Comparison of ENCODE assay signal across 19 cellular contexts in genomic region chr2:70014959-70015358, GRCh38. TPM values are rescaled to one million over a fixed set of nuclear protein-coding genes. Genes with fewer than 3 reads are reported as not detected.
DNase-seq lines count a peak whose midpoint lies in the region; ATAC-seq and TF ChIP-seq lines count a peak whose summit lies in the region.
"Had no signal": no experiment of that assay in that cellular context is flagged by ENCODE, and none has a peak within 500 bp of the region (broad histone marks: within the 10 kb centered on the region; RNA-seq: fewer than 3 reads in every experiment).

No MANE protein-coding gene starts in this region.

- peaks cover 46% of the 10 kb centered on the region for H3K36me3 Mint-ChIP-seq in activated CD4-positive, alpha-beta T cell treated with anti-CD3 and anti-CD28 coated beads, Interleukin-2, amount 10 ng/mL, durations not matched to agents 24 days and 14 days (ENCODE audit: low read depth)
- H3K36me3 Mint-ChIP-seq in T-helper 17 cell (ENCODE audit: low read depth) = peaks cover 8% of the 10 kb centered on the region

- TF ChIP-seq CTCF in GM12864 (IDR thresholded peaks at IDR 0.05; ENCODE audit: low read depth, low read length, missing control alignments) = no peak

- intact Hi-C loops in activated CD4-positive, alpha-beta T cell treated with anti-CD3 and anti-CD28 coated beads, Interleukin-2, amount 10 ng/mL, durations not matched to agents 24 days and 14 days (cut with micrococcal nuclease) = no loop called here

- H3K9me3 Mint-ChIP-seq in activated CD4-positive, alpha-beta T cell treated with anti-CD3 and anti-CD28 coated beads, Interleukin-2, amount 10 ng/mL, durations not matched to agents 24 days and 14 days = peaks cover 15% of the 10 kb centered on the region

- peaks cover 30% of the 10 kb centered on the region for H3K4me1 Mint-ChIP-seq in activated CD4-positive, alpha-beta T cell treated with anti-CD3 and anti-CD28 coated beads, Interleukin-2, amount 10 ng/mL, durations not matched to agents 24 days and 14 days
- H3K4me1 Mint-ChIP-seq in T-helper 17 cell = peaks cover 13% of the 10 kb centered on the region

- peak overlapping the region; percentile 31 for H3K27ac Mint-ChIP-seq in activated CD4-positive, alpha-beta T cell treated with anti-CD3 and anti-CD28 coated beads, Interleukin-2, amount 10 ng/mL, durations not matched to agents 24 days and 14 days
- peak overlapping the region; percentile 17 for H3K27ac Mint-ChIP-seq in T-helper 17 cell
- H3K27ac Mint-ChIP-seq: IgD-negative memory B cell had no signal

- peak overlapping the region; percentile 26 for H3K4me3 Mint-ChIP-seq in activated CD4-positive, alpha-beta T cell treated with anti-CD3 and anti-CD28 coated beads, Interleukin-2, amount 10 ng/mL, durations not matched to agents 24 days and 14 days
- no peak overlapping the region for H3K4me3 Mint-ChIP-seq in T-helper 17 cell
- H3K4me3 Mint-ChIP-seq: IgD-negative memory B cell had no signal

- peak; percentile 68 for ATAC-seq in GM19035 (IDR thresholded peaks at IDR 0.05; ENCODE audit: unreplicated experiment)
- no peak for ATAC-seq in T-helper 17 cell
- no peak for ATAC-seq in GM19328 (IDR thresholded peaks at IDR 0.05; ENCODE audit: unreplicated experiment)
- no peak for ATAC-seq in HG03342 (IDR thresholded peaks at IDR 0.05; ENCODE audit: unreplicated experiment)
- ATAC-seq: Panc1, Right ventricle myocardium inferior had no signal

- H3K9me3 ChIP-seq in T-helper 17 cell (ENCODE audit: control insufficient read depth, low read length, poor library complexity, severe bottlenecking) = no peaks in the 10 kb centered on the region

- H3K4me3 ChIP-seq in GM12864 (ENCODE audit: low read depth, low read length) = no peak overlapping the region
- H3K4me3 ChIP-seq: BLaER1 treated with 17β-estradiol and CSF1 and Interleukin-3, amounts not matched to agents 10 nM and 100 nM; SK-N-MC had no signal

- DNase-seq in activated CD4-positive, alpha-beta T cell treated with anti-CD3 and anti-CD28 coated beads, Interleukin-2, amount 10 ng/mL, durations not matched to agents 24 days and 14 days = no peak
- DNase-seq in activated CD4-positive, alpha-beta T cell treated with anti-CD3 and anti-CD28 coated beads, Interleukin-2, amount 50 U/mL, for 1 hour = no peak
- peak; percentile 7 for DNase-seq in GM12864 (ENCODE audit: low read depth)
- DNase-seq in T-helper 17 cell = no peak
- no peak for DNase-seq in pons (ENCODE audit: low spot score)
- DNase-seq: GF-D8, NCI-H1417, NCI-H2029, NCI-H2171 treated with DMSO at 0.1 percent for 48 hours, NCI-H510A, NCI-H82 had no signal

- H3K27me3 Mint-ChIP-seq in activated CD4-positive, alpha-beta T cell treated with anti-CD3 and anti-CD28 coated beads, Interleukin-2, amount 10 ng/mL, durations not matched to agents 24 days and 14 days = no peaks in the 10 kb centered on the region
- no peaks in the 10 kb centered on the region for H3K27me3 Mint-ChIP-seq in T-helper 17 cell
- H3K27me3 Mint-ChIP-seq: IgD-negative memory B cell had no signal

RNA-seq across cellular contexts. Expression of gene ASPRV1, which starts 53.5 kb away (rescaled TPM):
- total RNA-seq in activated CD4-positive, alpha-beta T cell treated with anti-CD3 and anti-CD28 coated beads, Interleukin-2, amount 10 ng/mL, durations not matched to agents 24 days and 14 days = 0.75 and 1.4 TPM in 2 replicates
- 1 to 10 TPM; 1.1 to 1.7 TPM for total RNA-seq in T-helper 17 cell
